ENCODE assay signal across 13 cellular contexts in the genomic region with DNA sequence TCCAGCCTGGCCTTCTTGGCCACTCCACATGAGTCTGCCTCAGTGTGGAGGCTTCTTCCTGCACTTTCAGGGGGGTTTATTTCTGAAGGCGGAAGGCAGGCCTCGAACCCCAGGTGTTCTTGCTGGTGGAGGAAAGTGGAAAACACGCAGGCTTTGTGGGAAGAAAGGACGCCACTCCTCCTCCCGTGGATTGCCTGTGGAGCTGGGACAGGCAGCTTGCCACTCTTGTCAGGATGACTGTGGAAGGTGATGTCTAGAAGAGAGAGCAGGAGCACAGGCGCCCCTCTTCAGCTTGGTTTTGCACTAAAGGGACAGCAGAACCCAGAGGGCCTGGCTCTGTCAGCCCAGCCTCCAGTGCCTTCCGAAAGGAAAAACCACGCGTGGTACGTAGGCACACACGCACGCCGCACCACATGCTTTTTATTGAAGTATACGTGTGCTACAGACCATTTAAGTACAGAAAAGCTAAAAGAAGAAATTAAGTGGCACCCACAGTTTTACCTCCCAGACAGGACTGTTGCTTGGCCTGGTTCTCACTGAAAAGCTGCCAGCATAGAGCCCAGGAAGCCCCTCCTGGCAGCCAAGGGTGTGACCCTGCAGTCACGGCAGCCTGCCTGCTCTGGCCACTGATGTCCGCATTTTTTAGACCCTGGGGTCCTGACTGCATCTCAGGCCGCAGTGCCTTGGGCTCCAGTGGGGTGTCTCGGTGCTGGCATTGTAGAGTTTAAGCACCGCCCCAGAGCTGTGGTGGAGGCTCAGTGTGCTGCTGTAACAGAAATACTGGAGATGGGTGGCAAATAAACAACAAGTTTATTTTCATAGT. TPM values are rescaled to one million over a fixed set of nuclear protein-coding genes. Genes with fewer than 3 reads are reported as not detected.
DNase-seq lines count a peak whose midpoint lies in the region; ATAC-seq, FAIRE-seq and TF ChIP-seq lines count a peak whose summit lies in the region.
"Had no signal": no experiment of that assay in that cellular context is flagged by ENCODE, and none has a peak within 500 bp of the region (broad histone marks: within the 10 kb centered on the region; RNA-seq: fewer than 3 reads in every experiment).

No MANE protein-coding gene starts in this region.

- peaks cover 29% of the 10 kb centered on the region for H3K4me1 ChIP-seq in HepG2 (ENCODE audit: insufficient read depth, low read length)

- H3K4me1 Mint-ChIP-seq in activated CD8-positive, alpha-beta memory T cell treated with anti-CD3 and anti-CD28 coated beads, Interleukin-2, amount 10 ng/mL, durations not matched to agents 7 days and 5 days = peaks cover 95% of the 10 kb centered on the region
- peaks cover 91% of the 10 kb centered on the region in 2 donors for H3K4me1 Mint-ChIP-seq in effector memory CD8-positive, alpha-beta T cell (ENCODE audit: low read depth in 2 of 2)
- peaks cover 97% of the 10 kb centered on the region for H3K4me1 Mint-ChIP-seq in stimulated activated memory B cell treated with anti-CD40 and anti-IgM and Interleukin-4, amounts not matched to agents 10 μg/mL and 1 μg/mL and 100 μg/mL, for 72 hours

- H3K36me3 Mint-ChIP-seq in activated CD8-positive, alpha-beta memory T cell treated with anti-CD3 and anti-CD28 coated beads, Interleukin-2, amount 10 ng/mL, durations not matched to agents 7 days and 5 days = peaks cover 35% of the 10 kb centered on the region
- H3K36me3 Mint-ChIP-seq in effector memory CD8-positive, alpha-beta T cell (ENCODE audit: insufficient read depth) = peaks cover 91% of the 10 kb centered on the region
- H3K36me3 Mint-ChIP-seq in stimulated activated memory B cell treated with anti-CD40 and anti-IgM and Interleukin-4, amounts not matched to agents 10 μg/mL and 1 μg/mL and 100 μg/mL, for 72 hours = peaks cover 36% of the 10 kb centered on the region

- intact Hi-C loops in HepG2 (cut with micrococcal nuclease; ENCODE audit: unreplicated experiment) = no loop called here

- BruUV-seq in HepG2 (replicated peaks; lab: Mats Ljungman, UMichigan) = no TSS peak

- H3K27ac Mint-ChIP-seq in activated CD8-positive, alpha-beta memory T cell treated with anti-CD3 and anti-CD28 coated beads, Interleukin-2, amount 10 ng/mL, durations not matched to agents 7 days and 5 days = peak overlapping the region; percentile 97
- H3K27ac Mint-ChIP-seq in effector memory CD8-positive, alpha-beta T cell = peak overlapping the region; percentile 94 to 99
- H3K27ac Mint-ChIP-seq in stimulated activated memory B cell treated with anti-CD40 and anti-IgM and Interleukin-4, amounts not matched to agents 10 μg/mL and 1 μg/mL and 100 μg/mL, for 72 hours = peak overlapping the region; percentile 95

- TF ChIP-seq RAD21 in HepG2 (CRISPR knock-in tag; IDR thresholded peaks at IDR 0.05) = no peak

- in situ Hi-C loops in HepG2 (cut with HindIII; ENCODE audit: extremely low pct_ligation_motif_present, low pct_unique_long_range_greater_than_20kb) = no loop called here

- H3K27ac ChIP-seq in RWPE1 (peak overlapping the region; percentile 95), HepG2 (ENCODE audit: extremely low read length, insufficient read depth, low read length) (no peak overlapping the region)
- H3K27ac ChIP-seq: epithelial cell of prostate had no signal

- 94% methylated on average over 15 of the region's 19 CpGs for WGBS in HepG2 (ENCODE audit: low lambda C conversion rate)

- CTCF ChIA-PET in activated CD8-positive, alpha-beta memory T cell treated with anti-CD3 and anti-CD28 coated beads, Interleukin-2, amount 10 ng/mL, durations not matched to agents 7 days and 5 days (lab: Charles Lee) = interaction anchor here (1.1 to 6.5 kb wide), 8 partner anchors 8 to 140 kb away, joined by 3 to 48 read pairs (median 7); a partner anchor contains a TSS
- CTCF ChIA-PET in RWPE1 (lab: Yijun Ruan, JAX) = interaction anchor here (0.6 to 0.9 kb wide), 2 partner anchors 140 to 526 kb away, joined by 3 read pairs; no protein-coding TSS in a partner anchor
- CTCF ChIA-PET in HepG2 (lab: Yijun Ruan, JAX; ENCODE audit: low intra/inter-chr PET ratio, low total read pairs) = no interaction called here

- POLR2A ChIA-PET in RWPE1 (lab: Yijun Ruan, JAX; ENCODE audit: low non-redundant PET) = no interaction called here
- POLR2A ChIA-PET in HepG2 (lab: Yijun Ruan, JAX) = no interaction called here

- no peak for ATAC-seq in activated CD8-positive, alpha-beta memory T cell treated with anti-CD3 and anti-CD28 coated beads, Interleukin-2, amount 10 ng/mL, durations not matched to agents 7 days and 5 days
- ATAC-seq in effector memory CD8-positive, alpha-beta T cell (replicated peaks) = no peak
- ATAC-seq in stimulated activated memory B cell treated with anti-CD40 and anti-IgM and Interleukin-4, amounts not matched to agents 10 μg/mL and 1 μg/mL and 100 μg/mL, for 72 hours = no peak
- no peak for ATAC-seq in HepG2
- ATAC-seq: left ventricle myocardium superior had no signal

- no peak overlapping the region for H3K4me2 ChIP-seq in HepG2 (ENCODE audit: low read depth, low read length)

- H3K79me2 ChIP-seq in HepG2 (ENCODE audit: insufficient read depth, low read length) = peaks cover 14% of the 10 kb centered on the region

- DNase-seq in activated CD8-positive, alpha-beta memory T cell treated with anti-CD3 and anti-CD28 coated beads, Interleukin-2, amount 10 ng/mL, durations not matched to agents 7 days and 5 days = no peak
- no peak for DNase-seq in activated CD8-positive, alpha-beta memory T cell treated with anti-CD3 and anti-CD28 coated beads, Interleukin-2, amount 50 U/mL, for 4 hours
- DNase-seq in RWPE1 (ENCODE audit: low spot score) = no peak
- no peak for DNase-seq in effector memory CD8-positive, alpha-beta T cell
- no peak for DNase-seq in HepG2 (ENCODE audit: low spot score)
- no peak for DNase-seq in NCI-H1105 treated with DMSO at 0.1 percent for 48 hours (lab: John Stamatoyannopoulos, UW)
- DNase-seq in stimulated activated CD4-positive, alpha-beta T cell treated with anti-CD3 and anti-CD28 coated beads, Interleukin-2, amount 100 ng/mL, for 48 hours = no peak
- DNase-seq: left ventricle myocardium superior had no signal

- no peaks in the 10 kb centered on the region for H3K9me3 Mint-ChIP-seq in activated CD8-positive, alpha-beta memory T cell treated with anti-CD3 and anti-CD28 coated beads, Interleukin-2, amount 10 ng/mL, durations not matched to agents 7 days and 5 days (ENCODE audit: low read depth)
- no peaks in the 10 kb centered on the region for H3K9me3 Mint-ChIP-seq in effector memory CD8-positive, alpha-beta T cell
- H3K9me3 Mint-ChIP-seq in stimulated activated memory B cell treated with anti-CD40 and anti-IgM and Interleukin-4, amounts not matched to agents 10 μg/mL and 1 μg/mL and 100 μg/mL, for 72 hours = no peaks in the 10 kb centered on the region

- no peak overlapping the region for H3K4me3 ChIP-seq in HepG2 (replicated peaks in 1 of 3; ENCODE audit: insufficient read depth in 1 of 3, low read depth in 2 of 3, low read length in 3 of 3)
- H3K4me3 ChIP-seq: tibial nerve had no signal

- no peaks in the 10 kb centered on the region for H3K27me3 Mint-ChIP-seq in activated CD8-positive, alpha-beta memory T cell treated with anti-CD3 and anti-CD28 coated beads, Interleukin-2, amount 10 ng/mL, durations not matched to agents 7 days and 5 days
- no peaks in the 10 kb centered on the region for H3K27me3 Mint-ChIP-seq in effector memory CD8-positive, alpha-beta T cell
- H3K27me3 Mint-ChIP-seq in stimulated activated memory B cell treated with anti-CD40 and anti-IgM and Interleukin-4, amounts not matched to agents 10 μg/mL and 1 μg/mL and 100 μg/mL, for 72 hours = no peaks in the 10 kb centered on the region

- FAIRE-seq in HepG2 (lab: Jason Lieb, UNC) = no peak
- FAIRE-seq: bronchial epithelial cell, small intestine had no signal

- no peak overlapping the region for H2AFZ ChIP-seq in HepG2 (ENCODE audit: low read length)

- H3K27me3 ChIP-seq in HepG2 (ENCODE audit: control insufficient read depth in 1 of 2, insufficient read depth in 2 of 2, low read length in 2 of 2) = no peaks in the 10 kb centered on the region
- H3K27me3 ChIP-seq: tibial nerve had no signal

- H3K9ac ChIP-seq in HepG2 (ENCODE audit: insufficient read depth, low read depth, low read length) = no peak overlapping the region

- no peaks in the 10 kb centered on the region for H3K9me3 ChIP-seq in HepG2 (ENCODE audit: low read length)
- H3K9me3 ChIP-seq: tibial nerve had no signal

- TF ChIP-seq CTCF in RWPE1 (conservative IDR thresholded peaks at IDR 0.05; ENCODE audit: low read depth) (no peak), HepG2 (CRISPR knock-in tag; IDR thresholded peaks at IDR 0.05) (no peak)

- no peak for TF ChIP-seq POLR2A in HepG2 (IDR thresholded peaks at IDR 0.05; ENCODE audit: insufficient read depth in 1 of 2, low read depth in 2 of 2, low read length in 2 of 2)

- H4K20me1 ChIP-seq in HepG2 (ENCODE audit: insufficient read depth, low read length) = peaks cover 15% of the 10 kb centered on the region

- peaks cover 3 to 6% of the 10 kb centered on the region in 2 experiments; a peak in 3 of 5 replicates for H3K36me3 ChIP-seq in HepG2 (replicated peaks in 1 of 2; ENCODE audit: control insufficient read depth in 1 of 2, insufficient read depth in 2 of 2, low read length in 2 of 2)

- H3K4me3 Mint-ChIP-seq in activated CD8-positive, alpha-beta memory T cell treated with anti-CD3 and anti-CD28 coated beads, Interleukin-2, amount 10 ng/mL, durations not matched to agents 7 days and 5 days = peak overlapping the region; percentile 95
- peak overlapping the region; percentile 91 to 99 for H3K4me3 Mint-ChIP-seq in effector memory CD8-positive, alpha-beta T cell
- H3K4me3 Mint-ChIP-seq in stimulated activated memory B cell treated with anti-CD40 and anti-IgM and Interleukin-4, amounts not matched to agents 10 μg/mL and 1 μg/mL and 100 μg/mL, for 72 hours = peak overlapping the region; percentile 12

- TF ChIP-seq EP300 in HepG2 (IDR thresholded peaks at IDR 0.05; ENCODE audit: low read depth in 2 of 2, low read length in 2 of 2) = no peak
- no peak for TF ChIP-seq EP300 in HepG2 (CRISPR knock-in tag; IDR thresholded peaks at IDR 0.05; ENCODE audit: borderline replicate concordance)

RNA-seq across cellular contexts. Expression of a gene that starts 21.6 kb away (rescaled TPM):
- 100 to 1,000 TPM; 163 to 206 TPM for total RNA-seq in activated CD8-positive, alpha-beta memory T cell treated with anti-CD3 and anti-CD28 coated beads, Interleukin-2, amount 10 ng/mL, durations not matched to agents 7 days and 5 days
- 25.1 and 27.8 TPM in 2 replicates for total RNA-seq in HepG2 (2016; rRNA removed; fragmentation: Illumina TruSeq; extraction: Trizol)
- 1.4 and 2.8 TPM in 2 replicates for total RNA-seq in HepG2 (2016; cell fraction: cytosol; rRNA removed; fragmentation: Illumina TruSeq; extraction: Trizol; ENCODE audit: low read depth)
- total RNA-seq in HepG2 (2016; cell fraction: insoluble cytoplasmic fraction; rRNA removed; fragmentation: Illumina TruSeq; extraction: Trizol) = 21.2 and 24.1 TPM in 2 replicates
- 6.8 and 8.3 TPM in 2 replicates for total RNA-seq in HepG2 (2016; cell fraction: membrane; rRNA removed; fragmentation: Illumina TruSeq; extraction: Trizol)
- 13.1 and 18.9 TPM in 2 replicates for total RNA-seq in HepG2 (2016; cell fraction: nucleus; rRNA removed; fragmentation: Illumina TruSeq; extraction: Trizol)
- polyA plus RNA-seq in HepG2 (2011; rRNA removed) = 16.8 and 18.8 TPM in 2 replicates
- 9.1 and 11.1 TPM in 2 replicates for polyA plus RNA-seq in HepG2 (2011; cell fraction: cytosol; rRNA removed)
- polyA plus RNA-seq in HepG2 (2011; cell fraction: nucleus; rRNA removed) = 12.3 and 14.2 TPM in 2 replicates
- polyA plus RNA-seq in HepG2 (2012) = 22.0 and 24.4 TPM in 2 replicates
- 1.1 and 2.1 TPM in 2 replicates for polyA plus RNA-seq in HepG2 (2016; cell fraction: cytosol; fragmentation: Illumina TruSeq; extraction: Trizol; ENCODE audit: low read depth)
- polyA plus RNA-seq in HepG2 (2016; cell fraction: insoluble cytoplasmic fraction; fragmentation: Illumina TruSeq; extraction: Trizol; ENCODE audit: low read depth) = 31.2 and 34.3 TPM in 2 replicates
- 5.5 and 7.5 TPM in 2 replicates for polyA plus RNA-seq in HepG2 (2016; cell fraction: membrane; fragmentation: Illumina TruSeq; extraction: Trizol; ENCODE audit: low read depth)
- polyA plus RNA-seq in HepG2 (2016; cell fraction: nucleus; fragmentation: Illumina TruSeq; extraction: Trizol; ENCODE audit: insufficient read depth, low read depth) = 30.0 and 34.4 TPM in 2 replicates
- polyA minus RNA-seq in HepG2 (2011; rRNA and poly(A)+ RNA removed; ENCODE audit: low replicate concordance) = 23.8 and 65.8 TPM in 2 replicates
- 12.2 and 13.9 TPM in 2 replicates for polyA minus RNA-seq in HepG2 (2011; cell fraction: cytosol; rRNA and poly(A)+ RNA removed)
- polyA minus RNA-seq in HepG2 (2011; cell fraction: nucleus; rRNA and poly(A)+ RNA removed) = 6.3 and 8.8 TPM in 2 replicates

Comparison
In these comparisons a context has a peak if more than half of its experiments do, and no peak if none do; other contexts are left out.
1. H3K4me3 Mint-ChIP-seq: peak in every context shown above with its lines; median percentile 95 in activated CD8-positive, alpha-beta memory T cell treated with anti-CD3 and anti-CD28 coated beads, Interleukin-2, amount 10 ng/mL, durations not matched to agents 7 days and 5 days; 95 in effector memory CD8-positive, alpha-beta T cell; 12 in stimulated activated memory B cell treated with anti-CD40 and anti-IgM and Interleukin-4, amounts not matched to agents 10 μg/mL and 1 μg/mL and 100 μg/mL, for 72 hours.